ENCODE assay signal across 17 cellular contexts in genomic region chr1:117598489-117598888, GRCh38.
"Had no signal": no experiment of that assay in that cellular context is flagged by ENCODE, and none has a peak within 500 bp of the region (broad histone marks: within the 10 kb centered on the region; RNA-seq: fewer than 3 reads in every experiment).

No MANE protein-coding gene starts in this region.

- H3K27ac Mint-ChIP-seq: dendritic cell treated with granulocyte-macrophage colony-stimulating factor and Interleukin-4, amounts not matched to agents 40 ng/mL and 50 ng/mL, for 4 days; naive thymus-derived CD8-positive, alpha-beta T cell; type B pancreatic cell had no signal

- H3K4me1 ChIP-seq: foreskin keratinocyte, sigmoid colon had no signal

- ATAC-seq: foreskin keratinocyte; mucosa of descending colon; naive thymus-derived CD8-positive, alpha-beta T cell had no signal

- DNase-seq: erythroblast; foreskin keratinocyte; kidney glomerular epithelial cell; mammary epithelial cell; mucosa of descending colon; naive thymus-derived CD8-positive, alpha-beta T cell; posterior cingulate gyrus; sigmoid colon; small intestine; stimulated activated CD4-positive, alpha-beta T cell treated with anti-CD3 and anti-CD28 coated beads, Interleukin-12 subunit alpha, Interleukin-12 subunit beta, amount 100 ng/mL, for 4 hours; stimulated activated naive CD4-positive, alpha-beta T cell treated with Interleukin-2 at 50 U/mL for 16 hours had no signal

- H3K36me3 ChIP-seq: neutrophil, right atrium auricular region, sigmoid colon, thyroid gland had no signal

- H3K4me3 Mint-ChIP-seq: dendritic cell treated with granulocyte-macrophage colony-stimulating factor and Interleukin-4, amounts not matched to agents 40 ng/mL and 50 ng/mL, for 4 days; naive thymus-derived CD8-positive, alpha-beta T cell; type B pancreatic cell had no signal

- H3K4me3 ChIP-seq: hepatocyte, mucosa of descending colon, right atrium auricular region, sigmoid colon, thyroid gland had no signal

- H3K9me3 ChIP-seq: mucosa of descending colon, neutrophil, right atrium auricular region, sigmoid colon, thyroid gland had no signal

- H3K27ac ChIP-seq: foreskin keratinocyte, hepatocyte, neutrophil, right atrium auricular region, sigmoid colon, thyroid gland had no signal

- H3K36me3 Mint-ChIP-seq: naive thymus-derived CD8-positive, alpha-beta T cell; type B pancreatic cell had no signal

- H3K9me3 Mint-ChIP-seq: dendritic cell treated with granulocyte-macrophage colony-stimulating factor and Interleukin-4, amounts not matched to agents 40 ng/mL and 50 ng/mL, for 4 days; naive thymus-derived CD8-positive, alpha-beta T cell; type B pancreatic cell had no signal

- H3K27me3 ChIP-seq: hepatocyte, right atrium auricular region, sigmoid colon, thyroid gland had no signal
